24 cellular contexts compared by ENCODE assay signal in the genomic region with DNA sequence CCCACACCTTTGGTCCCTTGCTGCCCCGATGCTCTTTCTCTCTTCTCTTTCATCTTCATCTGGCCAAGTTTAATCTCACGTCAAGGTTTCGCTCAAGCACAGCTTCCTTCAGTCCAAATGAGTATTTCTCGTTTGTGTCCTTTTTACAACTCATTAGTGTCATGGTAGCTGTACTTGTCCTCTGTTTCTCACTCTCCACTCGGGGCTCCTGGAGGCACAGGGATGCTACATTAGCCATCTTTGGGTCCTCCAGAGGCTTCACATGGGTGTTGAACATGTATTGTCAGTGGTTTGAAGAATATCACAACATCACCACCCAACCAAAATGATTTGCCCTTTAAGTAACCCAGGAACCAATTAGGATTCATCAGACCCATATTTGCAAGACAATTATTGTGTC. TPM values are rescaled to one million over a fixed set of nuclear protein-coding genes. Genes with fewer than 3 reads are reported as not detected.
DNase-seq lines count a peak whose midpoint lies in the region; ATAC-seq, FAIRE-seq and TF ChIP-seq lines count a peak whose summit lies in the region.
"Had no signal": no experiment of that assay in that cellular context is flagged by ENCODE, and none has a peak within 500 bp of the region (broad histone marks: within the 10 kb centered on the region; RNA-seq: fewer than 3 reads in every experiment).

No MANE protein-coding gene starts in this region.

- H3K79me1 ChIP-seq in H1 (ENCODE audit: low read depth, low read length) = no peaks in the 10 kb centered on the region

- H3K27me3 Mint-ChIP-seq in stimulated activated naive CD8-positive, alpha-beta T cell treated with anti-CD3 and anti-CD28 coated beads, Interleukin-15, Interleukin-2, amounts not matched to agents 100 ng/mL and 50 ng/mL, for 24 hours = no peaks in the 10 kb centered on the region
- H3K27me3 Mint-ChIP-seq in stimulated activated naive CD8-positive, alpha-beta T cell treated with anti-CD3 and anti-CD28 coated beads, Interleukin-15, amount 100 ng/mL, for 72 hours = no peaks in the 10 kb centered on the region
- H3K27me3 Mint-ChIP-seq in Calu3 (ENCODE audit: unreplicated experiment) (no peaks in the 10 kb centered on the region), type B pancreatic cell (no peaks in the 10 kb centered on the region)

- 88% methylated on average over 5 of the region's 5 CpGs; no CpG with 5 or more reads in 1 of the 2 experiments for WGBS in H1 (ENCODE audit: extremely low coverage in 1 of 2, insufficient coverage in 1 of 2, insufficient read length in 1 of 2, insufficient replicate concordance in 2 of 2, low coverage in 1 of 2, low lambda C conversion rate in 2 of 2, missing lambda C conversion rate in 1 of 2), 2 experiments

- POLR2A ChIA-PET in H1 (lab: Charles Lee; ENCODE audit: partially characterized antibody) = interaction anchor here (0.9 kb wide), 1 partner anchor 10 kb away, joined by 4 read pairs; no protein-coding TSS in a partner anchor

- DNase-seq in stimulated activated naive CD8-positive, alpha-beta T cell treated with anti-CD3 and anti-CD28 coated beads, Interleukin-15, amount 100 ng/mL, for 72 hours = no peak
- no peak for DNase-seq in Calu3
- no peak for DNase-seq in H1 (ENCODE audit: low read depth in 1 of 2, low spot score in 2 of 2)
- no peak for DNase-seq in type B pancreatic cell (ENCODE audit: extremely low spot score, unreplicated experiment)
- no peak for DNase-seq in HuH-7 (ENCODE audit: low spot score)
- DNase-seq in foreskin melanocyte = no peak
- no peak for DNase-seq in left lobe of liver (ENCODE audit: low spot score)
- DNase-seq: 8988T; ACHN; AML-193; C1 segment of cervical spinal cord; CD8-positive, alpha-beta memory T cell; DMS53; DMS79 treated with DMSO at 0.1 percent for 48 hours; GF-D8; GM23248 had no signal

- H3K4me3 Mint-ChIP-seq in stimulated activated naive CD8-positive, alpha-beta T cell treated with anti-CD3 and anti-CD28 coated beads, Interleukin-15, Interleukin-2, amounts not matched to agents 100 ng/mL and 50 ng/mL, for 24 hours = no peak overlapping the region
- no peak overlapping the region for H3K4me3 Mint-ChIP-seq in stimulated activated naive CD8-positive, alpha-beta T cell treated with anti-CD3 and anti-CD28 coated beads, Interleukin-15, amount 100 ng/mL, for 72 hours
- H3K4me3 Mint-ChIP-seq in Calu3 (ENCODE audit: low read depth, unreplicated experiment) = no peak overlapping the region
- H3K4me3 Mint-ChIP-seq in type B pancreatic cell = no peak overlapping the region
- H3K4me3 Mint-ChIP-seq: CD8-positive, alpha-beta memory T cell had no signal

- H3K27me3 ChIP-seq in H1 (replicated peaks in 1 of 4; ENCODE audit: control insufficient read depth in 3 of 4, extremely low read depth in 1 of 4, insufficient read depth in 3 of 4, low read length in 3 of 4) = no peaks in the 10 kb centered on the region

- TF ChIP-seq POLR2A in H1 (IDR thresholded peaks at IDR 0.05; ENCODE audit: control extremely low read depth in 1 of 2, low read depth in 2 of 2, low read length in 2 of 2) = no peak

- H3K9me3 Mint-ChIP-seq in stimulated activated naive CD8-positive, alpha-beta T cell treated with anti-CD3 and anti-CD28 coated beads, Interleukin-15, Interleukin-2, amounts not matched to agents 100 ng/mL and 50 ng/mL, for 24 hours = no peaks in the 10 kb centered on the region
- H3K9me3 Mint-ChIP-seq in stimulated activated naive CD8-positive, alpha-beta T cell treated with anti-CD3 and anti-CD28 coated beads, Interleukin-15, amount 100 ng/mL, for 72 hours = no peaks in the 10 kb centered on the region
- no peaks in the 10 kb centered on the region for H3K9me3 Mint-ChIP-seq in Calu3 (ENCODE audit: low read depth, unreplicated experiment)
- peaks cover 6% of the 10 kb centered on the region for H3K9me3 Mint-ChIP-seq in type B pancreatic cell

- H3K14ac ChIP-seq in H1 (ENCODE audit: insufficient read length) = no peak overlapping the region

- H3K4me1 Mint-ChIP-seq in stimulated activated naive CD8-positive, alpha-beta T cell treated with anti-CD3 and anti-CD28 coated beads, Interleukin-15, Interleukin-2, amounts not matched to agents 100 ng/mL and 50 ng/mL, for 24 hours (ENCODE audit: low read depth) = peaks cover 69% of the 10 kb centered on the region
- peaks cover 53% of the 10 kb centered on the region for H3K4me1 Mint-ChIP-seq in stimulated activated naive CD8-positive, alpha-beta T cell treated with anti-CD3 and anti-CD28 coated beads, Interleukin-15, amount 100 ng/mL, for 72 hours
- H3K4me1 Mint-ChIP-seq in Calu3 (ENCODE audit: low read depth, unreplicated experiment) (peaks cover 76% of the 10 kb centered on the region), type B pancreatic cell (ENCODE audit: unreplicated experiment) (peaks cover 35% of the 10 kb centered on the region)

- no peak overlapping the region for H4K5ac ChIP-seq in H1 (ENCODE audit: insufficient read length, low read depth, low read length)

- H2AK5ac ChIP-seq in H1 (ENCODE audit: low read depth, low read length) = no peak overlapping the region

- H3K4me3 ChIP-seq in H1 (ENCODE audit: extremely low read depth in 1 of 4, insufficient read depth in 2 of 4, low read depth in 3 of 4, low read length in 4 of 4) = no peak overlapping the region
- H3K4me3 ChIP-seq: A549, GM23248, HAP-1 had no signal

- no peak for FAIRE-seq in H1 (lab: Jason Lieb, UNC)
- FAIRE-seq: A549, GM12891, GM18507, H54 had no signal

- no peak overlapping the region for H4K8ac ChIP-seq in H1 (ENCODE audit: extremely low read depth, insufficient read depth, low read length)

- BruUV-seq in Calu3 (replicated peaks; lab: Mats Ljungman, UMichigan) = no TSS peak

- no peak overlapping the region for H3K56ac ChIP-seq in H1 (replicated peaks; ENCODE audit: insufficient read length, low read depth, low read length)

- no peak overlapping the region for H3K18ac ChIP-seq in H1 (ENCODE audit: extremely low read depth, low read length)

- H3K23me2 ChIP-seq in H1 (ENCODE audit: low read depth, low read length) = no peaks in the 10 kb centered on the region

- no peaks in the 10 kb centered on the region for H4K20me1 ChIP-seq in H1 (replicated peaks in 1 of 2; ENCODE audit: control insufficient read depth in 1 of 2, insufficient read depth in 2 of 2, low read length in 2 of 2)

- no peak overlapping the region for H4K91ac ChIP-seq in H1 (replicated peaks; ENCODE audit: insufficient read length, low read length)

- no peak overlapping the region for H3K9ac ChIP-seq in H1 (replicated peaks in 1 of 4; ENCODE audit: extremely low read depth in 1 of 4, low read depth in 3 of 4, low read length in 3 of 4)
- H3K9ac ChIP-seq: GM23248 had no signal

- H3K36me3 Mint-ChIP-seq in stimulated activated naive CD8-positive, alpha-beta T cell treated with anti-CD3 and anti-CD28 coated beads, Interleukin-15, Interleukin-2, amounts not matched to agents 100 ng/mL and 50 ng/mL, for 24 hours (ENCODE audit: low read depth) = no peaks in the 10 kb centered on the region
- H3K36me3 Mint-ChIP-seq in Calu3 (ENCODE audit: insufficient read depth, unreplicated experiment) = peaks cover 7% of the 10 kb centered on the region
- H3K36me3 Mint-ChIP-seq in type B pancreatic cell = no peaks in the 10 kb centered on the region
- H3K36me3 Mint-ChIP-seq: CD8-positive, alpha-beta memory T cell had no signal

- no peak for TF ChIP-seq CTCF in Calu3 (IDR thresholded peaks at IDR 0.05; ENCODE audit: unreplicated experiment)
- no peak for TF ChIP-seq CTCF in H1 (IDR thresholded peaks at IDR 0.05; ENCODE audit: control extremely low read depth in 1 of 3, insufficient read depth in 1 of 3, low read depth in 1 of 3, low read length in 3 of 3)
- TF ChIP-seq CTCF in type B pancreatic cell (conservative IDR thresholded peaks at IDR 0.05) = no peak

- H3K36me3 ChIP-seq in H1 (ENCODE audit: control insufficient read depth in 2 of 4, insufficient read depth in 4 of 4, low read length in 3 of 4) = no peaks in the 10 kb centered on the region
- H3K36me3 ChIP-seq: HAP-1 had no signal

- H3K23ac ChIP-seq in H1 (ENCODE audit: insufficient read length) = no peak overlapping the region

- H3K4me1 ChIP-seq in H1 (replicated peaks in 1 of 4; ENCODE audit: control insufficient read depth in 3 of 4, insufficient read depth in 4 of 4, low read length in 3 of 4) = peaks cover 0 to 8% (median 3%) of the 10 kb centered on the region in 4 experiments; a peak in 6 of 7 replicates
- H3K4me1 ChIP-seq: A549 had no signal

- TF ChIP-seq EP300 in H1 (IDR thresholded peaks at IDR 0.05; ENCODE audit: borderline replicate concordance in 1 of 2, low read depth in 2 of 2, low read length in 2 of 2) = no peak

- H3K27ac Mint-ChIP-seq in stimulated activated naive CD8-positive, alpha-beta T cell treated with anti-CD3 and anti-CD28 coated beads, Interleukin-15, Interleukin-2, amounts not matched to agents 100 ng/mL and 50 ng/mL, for 24 hours = peak overlapping the region; percentile 4
- no peak overlapping the region for H3K27ac Mint-ChIP-seq in stimulated activated naive CD8-positive, alpha-beta T cell treated with anti-CD3 and anti-CD28 coated beads, Interleukin-15, amount 100 ng/mL, for 72 hours
- peak overlapping the region; percentile 7 for H3K27ac Mint-ChIP-seq in Calu3 (ENCODE audit: unreplicated experiment)
- peak overlapping the region; percentile 2 for H3K27ac Mint-ChIP-seq in type B pancreatic cell
- H3K27ac Mint-ChIP-seq: CD8-positive, alpha-beta memory T cell had no signal

- H2BK5ac ChIP-seq in H1 (ENCODE audit: low read depth, low read length) = no peak overlapping the region

- no peak overlapping the region for H3K27ac ChIP-seq in H1 (ENCODE audit: low read depth, low read length)
- H3K27ac ChIP-seq: A549, GM23248 had no signal

- H3K4me2 ChIP-seq in H1 (ENCODE audit: insufficient read depth in 1 of 2, low read depth in 2 of 2, low read length in 2 of 2) = no peak overlapping the region
- H3K4me2 ChIP-seq: A549 had no signal

- H3K4ac ChIP-seq in H1 (replicated peaks; ENCODE audit: insufficient read length, low read depth, low read length) = no peak overlapping the region

- H3K79me2 ChIP-seq in H1 (ENCODE audit: control insufficient read depth in 1 of 2, insufficient read depth in 2 of 2, low read length in 2 of 2) = no peaks in the 10 kb centered on the region

- H2BK20ac ChIP-seq in H1 (ENCODE audit: low read length) = peak overlapping the region; percentile 13; the same call in 1 of the 2 replicates

- no peak overlapping the region for H2BK12ac ChIP-seq in H1 (ENCODE audit: low read depth, low read length)

- no peak for TF ChIP-seq RAD21 in H1 (IDR thresholded peaks at IDR 0.05 in 1 of 2, conservative IDR thresholded peaks at IDR 0.05 in 1 of 2; ENCODE audit: low read depth in 2 of 2, low read length in 2 of 2)

- H2BK120ac ChIP-seq in H1 (replicated peaks; ENCODE audit: low read depth, low read length) = no peak overlapping the region

- H3K9me3 ChIP-seq in H1 (ENCODE audit: insufficient read depth in 2 of 2, low read depth in 1 of 2, low read length in 1 of 2) = no peaks in the 10 kb centered on the region
- H3K9me3 ChIP-seq: A549, HAP-1 had no signal

- no peak for ATAC-seq in stimulated activated naive CD8-positive, alpha-beta T cell treated with anti-CD3 and anti-CD28 coated beads, Interleukin-15, amount 100 ng/mL, for 72 hours
- ATAC-seq in left lobe of liver = no peak
- ATAC-seq: A549 had no signal

- intact Hi-C loops in Calu3 (cut with micrococcal nuclease; ENCODE audit: unreplicated experiment) = no loop called here

- peak overlapping the region; percentile 2; the same call in 1 of the 2 replicates for H2BK15ac ChIP-seq in H1 (ENCODE audit: low read length)

- H2AFZ ChIP-seq in H1 (ENCODE audit: low read length) = no peak overlapping the region
- H2AFZ ChIP-seq: GM23248 had no signal

- CTCF ChIA-PET in Calu3 (lab: Charles Lee) (no interaction called here), H1 (lab: Charles Lee; ENCODE audit: partially characterized antibody) (interaction anchor here (1.6 kb wide), 1 partner anchor 269 kb away, joined by 5 read pairs; no protein-coding TSS in a partner anchor)

RNA-seq across cellular contexts. Expression of a gene that starts 30.4 kb away (rescaled TPM):
- total RNA-seq in Calu3 (2022) (5.5 and 8.7 TPM in 2 replicates), type B pancreatic cell (ENCODE audit: low replicate concordance) (24.6 and 68.3 TPM in 2 replicates), left lobe of liver (0.73 TPM)
- 137 and 142 TPM in 2 replicates for total RNA-seq in H1 (2021; fragmentation: NEBNext Ultra II Directional; extraction: Animal tissue kit (Norgen Biotek cat#: 25700))
- 87.8 and 100 TPM in 2 replicates for polyA plus RNA-seq in H1 (2011; rRNA removed)
- 90.7 TPM for polyA plus RNA-seq in H1 (2011; cell fraction: cytosol; rRNA removed)
- polyA plus RNA-seq in H1 (2011; cell fraction: nucleus; rRNA removed) = 82.0 TPM
- polyA plus RNA-seq in H1 (2012, experiment 1 of 2) = 85.1 to 103 TPM (median 94.3 TPM) in 4 replicates
- polyA plus RNA-seq in H1 (2012, experiment 2 of 2) = 144 TPM
- polyA plus RNA-seq in H1 (2013, experiment 1 of 2) = 90.2 TPM
- polyA plus RNA-seq in H1 (2013, experiment 2 of 2) = 86.8 TPM
- 51.6 and 92.6 TPM in 2 replicates for polyA minus RNA-seq in H1 (2011; rRNA and poly(A)+ RNA removed)
- polyA minus RNA-seq in H1 (2011; cell fraction: cytosol; rRNA and poly(A)+ RNA removed) = 57.2 TPM
- 35.0 TPM for polyA minus RNA-seq in H1 (2011; cell fraction: nucleus; rRNA and poly(A)+ RNA removed)
- total RNA-seq: CD8-positive, alpha-beta memory T cell; G401; GM23248 had no signal
- polyA plus RNA-seq: A549; BJ; CD8-positive, alpha-beta memory T cell; GM23248 had no signal

Comparison
In these comparisons a context has a peak if more than half of its experiments do, and no peak if none do; other contexts are left out.
1. H3K27ac Mint-ChIP-seq: peak in stimulated activated naive CD8-positive, alpha-beta T cell treated with anti-CD3 and anti-CD28 coated beads, Interleukin-15, Interleukin-2, amounts not matched to agents 100 ng/mL and 50 ng/mL, for 24 hours (single experiment), Calu3 (single experiment) and type B pancreatic cell (single experiment); none in stimulated activated naive CD8-positive, alpha-beta T cell treated with anti-CD3 and anti-CD28 coated beads, Interleukin-15, amount 100 ng/mL, for 72 hours (0 of 2).